8 cellular contexts compared by ENCODE assay signal in the genomic region with DNA sequence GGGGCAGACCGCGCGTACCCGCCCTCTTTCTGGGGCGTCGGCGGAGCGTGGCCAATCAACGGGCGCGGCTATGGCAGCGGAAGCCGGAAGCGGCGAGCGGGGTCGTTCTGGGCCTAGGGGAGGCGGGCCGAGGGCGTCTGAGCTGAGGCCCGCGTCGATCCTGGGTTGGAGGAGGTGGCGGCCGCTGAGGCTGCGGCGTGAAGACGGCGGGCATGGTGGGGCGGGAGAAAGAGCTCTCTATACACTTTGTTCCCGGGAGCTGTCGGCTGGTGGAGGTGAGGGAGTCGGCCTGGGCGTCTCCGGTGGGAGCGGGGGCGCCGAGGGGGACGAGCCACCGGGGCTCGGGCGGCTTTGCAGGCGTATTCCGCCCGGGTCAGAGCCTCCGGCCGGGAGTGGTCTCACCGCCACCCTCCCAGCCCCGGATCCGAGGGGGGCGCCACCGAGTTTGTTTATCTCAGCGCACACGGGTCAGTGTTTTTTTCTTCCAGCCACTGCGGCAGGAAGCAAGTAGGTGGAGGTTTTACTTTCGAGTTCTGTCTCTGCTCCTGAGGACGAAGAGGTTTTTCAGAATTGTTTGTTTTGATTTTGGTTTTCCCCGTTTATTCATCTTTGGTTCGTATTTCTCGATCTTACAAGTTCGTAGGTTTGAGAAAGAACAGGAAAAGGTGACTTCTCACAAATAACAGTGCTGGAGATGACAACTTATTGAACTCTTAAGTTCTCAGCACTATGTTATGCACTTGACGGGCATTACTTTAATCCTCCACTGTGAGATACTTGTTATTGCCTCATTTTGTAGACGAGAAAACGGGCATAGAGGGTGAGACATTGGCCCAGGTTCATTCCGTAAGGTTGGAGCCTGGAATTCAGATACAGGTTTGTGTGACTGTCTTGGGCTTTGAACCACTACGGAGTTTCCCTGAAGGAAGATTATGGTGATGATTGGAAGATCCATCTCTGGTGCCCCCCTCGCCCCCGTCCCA.
DNase-seq lines count a peak whose midpoint lies in the region; ATAC-seq lines count a peak whose summit lies in the region.

A gene (plus strand): TSS at position 145 of the 983 bp plus-strand sequence. CDS start 68 bp downstream, at position 213.

- H3K27ac ChIP-seq in BLaER1 (peak within 1 kb of the TSS; percentile 90), cingulate gyrus (ENCODE audit: low read depth, low read length) (peak within 1 kb of the TSS; percentile 89), layer of hippocampus (ENCODE audit: low read depth, low read length) (peak within 1 kb of the TSS; percentile 95)

- H3K4me2 ChIP-seq in BLaER1 = peak within 1 kb of the TSS; percentile 95

- peak within 1 kb of the TSS; percentile 72 for H3K4me3 ChIP-seq in BLaER1

- peaks cover 45% of the 10 kb centered on the region for H3K4me1 ChIP-seq in BLaER1

- DNase-seq in GM19240 (ENCODE audit: insufficient read length, low spot score) (peak; percentile 67), NCI-H524 treated with DMSO at 0.1 percent for 48 hours (lab: John Stamatoyannopoulos, UW) (peak; percentile 71)
- peak; percentile 93 to 94 for DNase-seq in activated CD4-positive, alpha-beta T cell treated with anti-CD3 and anti-CD28 coated beads for 4 hours
- DNase-seq in stimulated activated CD4-positive, alpha-beta T cell treated with anti-CD3 and anti-CD28 coated beads, Interleukin-1b, Interleukin-23, amount 100 ng/mL, for 4 hours (ENCODE audit: low read depth in 2 of 2) = peak; percentile 89 to 91

- no peaks in the 10 kb centered on the region for H3K9me3 ChIP-seq in BLaER1

- H3K27me3 ChIP-seq in BLaER1 (no peaks in the 10 kb centered on the region), layer of hippocampus (ENCODE audit: control insufficient read depth, insufficient read depth, low read length) (no peaks in the 10 kb centered on the region)

- peaks cover 51% of the 10 kb centered on the region for H4K20me1 ChIP-seq in BLaER1

- peak within 1 kb of the TSS; percentile 92 for H3K9ac ChIP-seq in BLaER1

- peak; percentile 85 for ATAC-seq in HG03460 (IDR thresholded peaks at IDR 0.05; ENCODE audit: unreplicated experiment)

- H3K36me3 ChIP-seq in BLaER1 = peaks cover 19% of the 10 kb centered on the region

Comparison
In these comparisons a context has a peak if more than half of its experiments do, and no peak if none do; other contexts are left out.
1. Peak in every context shown above with its lines: DNase-seq, ATAC-seq, H3K4me3 ChIP-seq and H3K27ac ChIP-seq.